ENCODE assay signal across 24 cellular contexts in the genomic region with DNA sequence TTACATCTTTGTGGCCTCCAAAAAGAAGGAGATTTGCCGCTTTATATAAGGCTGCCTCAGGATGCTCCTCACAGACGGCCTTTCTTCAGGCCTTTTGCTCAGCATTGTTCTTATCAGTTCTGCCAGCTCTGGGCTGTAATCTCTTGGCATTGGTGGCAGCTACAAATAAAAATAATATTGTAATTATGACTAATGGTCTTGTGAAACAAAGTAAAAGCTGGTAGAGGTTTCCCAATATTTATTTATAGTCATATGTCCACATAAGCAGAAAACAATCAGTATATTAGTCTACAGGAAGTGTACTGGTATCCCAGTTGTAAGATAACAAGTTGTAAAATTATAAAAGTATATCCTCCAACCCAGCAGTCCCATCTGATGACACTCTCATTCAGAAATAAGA. TPM values are rescaled to one million over a fixed set of nuclear protein-coding genes. Genes with fewer than 3 reads are reported as not detected.
DNase-seq lines count a peak whose midpoint lies in the region; ATAC-seq and FAIRE-seq lines count a peak whose summit lies in the region.
"Had no signal": no experiment of that assay in that cellular context is flagged by ENCODE, and none has a peak within 500 bp of the region (broad histone marks: within the 10 kb centered on the region; RNA-seq: fewer than 3 reads in every experiment).

No MANE protein-coding gene starts in this region.

- H3K36me3 Mint-ChIP-seq in activated CD4-positive, alpha-beta T cell treated with anti-CD3 and anti-CD28 coated beads, Interleukin-2, amount 10 ng/mL, durations not matched to agents 7 days and 5 days (ENCODE audit: low read depth), result peaks cover 45% of the 10 kb centered on the region

- H3K9me3 Mint-ChIP-seq in activated CD4-positive, alpha-beta T cell treated with anti-CD3 and anti-CD28 coated beads, Interleukin-2, amount 10 ng/mL, durations not matched to agents 7 days and 5 days, result no peaks in the 10 kb centered on the region
- H3K9me3 Mint-ChIP-seq: activated naive CD4-positive, alpha-beta T cell treated with anti-CD3 and anti-CD28 coated beads for 36 hours; nephron had no signal

- no peaks in the 10 kb centered on the region for H3K4me1 Mint-ChIP-seq in activated CD4-positive, alpha-beta T cell treated with anti-CD3 and anti-CD28 coated beads, Interleukin-2, amount 10 ng/mL, durations not matched to agents 7 days and 5 days
- H3K4me1 Mint-ChIP-seq: nephron had no signal

- peaks cover 6 to 15% of the 10 kb centered on the region in 2 donors for H3K36me3 ChIP-seq in small intestine (ENCODE audit: control insufficient read depth in 2 of 2, insufficient read depth in 2 of 2, low read length in 2 of 2)

- CTCF ChIA-PET in activated CD4-positive, alpha-beta T cell treated with anti-CD3 and anti-CD28 coated beads, Interleukin-2, amount 10 ng/mL, durations not matched to agents 7 days and 5 days (lab: Charles Lee), result interaction anchor here (1.1 kb wide), 1 partner anchor 19 kb away, joined by 3 read pairs; no protein-coding TSS in a partner anchor

- POLR2A ChIA-PET in activated CD4-positive, alpha-beta T cell treated with anti-CD3 and anti-CD28 coated beads, Interleukin-2, amount 10 ng/mL, durations not matched to agents 7 days and 5 days (lab: Charles Lee), result no interaction called here

- H3K27ac Mint-ChIP-seq in activated CD4-positive, alpha-beta T cell treated with anti-CD3 and anti-CD28 coated beads, Interleukin-2, amount 10 ng/mL, durations not matched to agents 7 days and 5 days, result no peak overlapping the region
- H3K27ac Mint-ChIP-seq: activated naive CD4-positive, alpha-beta T cell treated with anti-CD3 and anti-CD28 coated beads for 36 hours; nephron had no signal

- no peaks in the 10 kb centered on the region for H3K4me1 ChIP-seq in small intestine (ENCODE audit: control insufficient read depth in 2 of 2, insufficient read depth in 1 of 2, low read depth in 1 of 2, low read length in 1 of 2)
- H3K4me1 ChIP-seq: esophagus squamous epithelium had no signal

- H3K27me3 Mint-ChIP-seq in activated CD4-positive, alpha-beta T cell treated with anti-CD3 and anti-CD28 coated beads, Interleukin-2, amount 10 ng/mL, durations not matched to agents 7 days and 5 days, result no peaks in the 10 kb centered on the region

- ATAC-seq in HG03095 (IDR thresholded peaks at IDR 0.05; ENCODE audit: unreplicated experiment), result no peak
- ATAC-seq: K562 had no signal

- no peak for FAIRE-seq in small intestine (lab: Jason Lieb, UNC)
- FAIRE-seq: GM12891, K562, RCC 7860 had no signal

- H3K27me3 ChIP-seq in small intestine (ENCODE audit: control insufficient read depth in 2 of 2, insufficient read depth in 2 of 2, low read length in 2 of 2), result no peaks in the 10 kb centered on the region
- H3K27me3 ChIP-seq: brain microvascular endothelial cell, esophagus squamous epithelium had no signal

- 70 to 88% (median 77%) methylated on average over 2 of the region's 2 CpGs for WGBS in small intestine, 3 donors

- H3K4me3 Mint-ChIP-seq in activated CD4-positive, alpha-beta T cell treated with anti-CD3 and anti-CD28 coated beads, Interleukin-2, amount 10 ng/mL, durations not matched to agents 7 days and 5 days, result no peak overlapping the region
- H3K4me3 Mint-ChIP-seq: activated naive CD4-positive, alpha-beta T cell treated with anti-CD3 and anti-CD28 coated beads for 36 hours; nephron had no signal

- no peak overlapping the region for H3K27ac ChIP-seq in small intestine (ENCODE audit: low read depth in 1 of 2, low read length in 1 of 2)
- H3K27ac ChIP-seq: brain microvascular endothelial cell, esophagus squamous epithelium had no signal

- H3K4me3 ChIP-seq in small intestine (ENCODE audit: low read depth in 1 of 2, low read length in 2 of 2), result no peak overlapping the region
- H3K4me3 ChIP-seq: esophagus squamous epithelium, K562 had no signal

- peak; percentile 33 for DNase-seq in MV-4-11 (lab: John Stamatoyannopoulos, UW)
- peak; percentile 81 for DNase-seq in amniotic epithelial cell (ENCODE audit: low read depth)
- DNase-seq in foreskin melanocyte, result peak; percentile 52
- DNase-seq in small intestine, result peak; percentile 7
- DNase-seq in activated CD4-positive, alpha-beta T cell treated with anti-CD3 and anti-CD28 coated beads, Interleukin-2, amount 10 ng/mL, durations not matched to agents 7 days and 5 days, result no peak
- no peak for DNase-seq in NCI-H2227 (lab: John Stamatoyannopoulos, UW; ENCODE audit: unreplicated experiment)
- DNase-seq: activated CD4-positive, alpha-beta T cell treated with anti-CD3 and anti-CD28 coated beads, Interleukin-2, amount 50 U/mL, for 4 hours; activated naive CD4-positive, alpha-beta T cell treated with anti-CD3 and anti-CD28 coated beads for 36 hours; activated T-cell treated with anti-CD3 and anti-CD28 coated beads, Interleukin-2, amount 50 U/mL, for 1 hour; brain microvascular endothelial cell; DMS 273 treated with DMSO at 0.1 percent for 48 hours; esophagus squamous epithelium; hippocampal formation; mesendoderm; NCI-H1105 treated with DMSO at 0.1 percent for 48 hours; stimulated activated CD4-positive, alpha-beta T cell treated with anti-CD3 and anti-CD28 coated beads, Interleukin-12 subunit alpha, Interleukin-12 subunit beta, amount 100 ng/mL, for 4 hours had no signal

- H3K9me3 ChIP-seq in small intestine (ENCODE audit: control insufficient read depth, low read depth), result no peaks in the 10 kb centered on the region
- H3K9me3 ChIP-seq: esophagus squamous epithelium had no signal

RNA-seq across cellular contexts. Expression of a gene that starts 7.3 kb away (rescaled TPM):
- 1 to 10 TPM; 3.0 to 8.5 (median 5.6) TPM for polyA plus RNA-seq in small intestine
- 10 to 100 TPM; 21.4 to 22.2 TPM for total RNA-seq in activated CD4-positive, alpha-beta T cell treated with anti-CD3 and anti-CD28 coated beads, Interleukin-2, amount 10 ng/mL, durations not matched to agents 7 days and 5 days

RNA-seq across cellular contexts. Expression of a gene that starts 13.9 kb away (rescaled TPM):
- under 1 TPM in 1 of 3 donors, not detected in 2; 0.13 TPM for polyA plus RNA-seq in small intestine
- total RNA-seq in activated CD4-positive, alpha-beta T cell treated with anti-CD3 and anti-CD28 coated beads, Interleukin-2, amount 10 ng/mL, durations not matched to agents 7 days and 5 days, result not detected
- total RNA-seq: activated naive CD4-positive, alpha-beta T cell treated with anti-CD3 and anti-CD28 coated beads for 36 hours; esophagus squamous epithelium; kidney epithelial cell; temporal lobe had no signal
- polyA plus RNA-seq: BJ, K562 had no signal

RNA-seq across cellular contexts. Expression of a gene that starts 31.1 kb away (rescaled TPM):
- 1 to 10 TPM in 1 of 3 donors, not detected in 2; 1.8 TPM for polyA plus RNA-seq in small intestine
- not detected for total RNA-seq in activated CD4-positive, alpha-beta T cell treated with anti-CD3 and anti-CD28 coated beads, Interleukin-2, amount 10 ng/mL, durations not matched to agents 7 days and 5 days
- total RNA-seq: activated naive CD4-positive, alpha-beta T cell treated with anti-CD3 and anti-CD28 coated beads for 36 hours; kidney epithelial cell; temporal lobe had no signal
- polyA plus RNA-seq: K562 had no signal

RNA-seq across cellular contexts. Expression of a gene that starts 57.6 kb away (rescaled TPM):
- polyA plus RNA-seq in small intestine, result 100 to 1,000 TPM in 2 of 3 donors, 10 to 100 TPM in 1; 90.6 to 215 (median 130) TPM
- 100 to 1,000 TPM in 1 of 2 experiments, 10 to 100 TPM in 1; 97.0 to 102 TPM for total RNA-seq in activated CD4-positive, alpha-beta T cell treated with anti-CD3 and anti-CD28 coated beads, Interleukin-2, amount 10 ng/mL, durations not matched to agents 7 days and 5 days

RNA-seq across cellular contexts. Expression of a gene that starts 57.9 kb away (rescaled TPM):
- polyA plus RNA-seq in small intestine, result 10 to 100 TPM; 13.0 to 33.3 (median 19.2) TPM
- total RNA-seq in activated CD4-positive, alpha-beta T cell treated with anti-CD3 and anti-CD28 coated beads, Interleukin-2, amount 10 ng/mL, durations not matched to agents 7 days and 5 days, result 10 to 100 TPM; 43.0 to 47.2 TPM

Comparison
In these comparisons a context has a peak if more than half of its experiments do, and no peak if none do; other contexts are left out.
1. DNase-seq: peak in MV-4-11 (single experiment), amniotic epithelial cell (single experiment), foreskin melanocyte (single experiment) and small intestine (single experiment); none in activated CD4-positive, alpha-beta T cell treated with anti-CD3 and anti-CD28 coated beads, Interleukin-2, amount 10 ng/mL, durations not matched to agents 7 days and 5 days (single experiment) and NCI-H2227 (single experiment).